ENCODE assay signal across 1 cellular context in the genomic region with DNA sequence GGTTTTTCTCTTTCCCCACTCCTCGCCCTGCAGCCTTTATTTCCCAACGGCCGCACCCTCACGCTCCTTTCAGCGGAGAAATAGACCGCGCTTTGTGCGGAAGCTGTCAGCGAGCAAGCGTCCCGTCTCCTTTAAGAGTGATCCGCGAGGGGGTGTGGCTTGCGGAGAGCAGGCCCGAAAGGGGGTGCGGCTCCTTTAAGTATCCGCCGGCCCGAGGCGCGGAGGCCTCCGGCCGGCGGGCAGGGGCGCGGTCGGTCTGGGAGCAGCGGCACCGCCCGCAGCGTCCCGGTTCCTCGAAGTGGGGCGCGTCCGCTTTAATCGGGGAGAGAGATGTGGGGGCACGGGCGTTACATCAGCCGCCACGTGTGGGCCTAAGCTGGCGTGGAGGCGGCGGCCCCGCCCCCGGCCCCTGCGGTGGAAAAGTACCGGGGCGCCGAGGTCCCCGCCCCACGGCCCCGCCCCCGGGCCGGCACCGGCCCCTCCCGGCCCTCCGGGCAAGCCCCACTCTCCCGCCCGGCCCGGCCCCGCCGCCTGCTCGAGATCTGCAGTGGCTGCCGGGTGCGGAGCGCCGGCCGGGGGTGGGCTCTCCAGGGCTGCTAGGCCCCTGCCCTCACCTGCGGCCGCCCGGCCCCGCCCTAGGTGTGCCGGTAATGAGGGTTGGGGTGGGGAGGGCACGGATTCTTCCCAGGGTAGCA.
TF ChIP-seq lines count a peak whose summit lies in the region.

No MANE protein-coding gene starts in this region.

TF ChIP-seq in K562, 482 proteins besides CTCF, POLR2A, EP300 and RAD21 (continued from another document and continues in another):
- TF ChIP-seq, protein P1, sequence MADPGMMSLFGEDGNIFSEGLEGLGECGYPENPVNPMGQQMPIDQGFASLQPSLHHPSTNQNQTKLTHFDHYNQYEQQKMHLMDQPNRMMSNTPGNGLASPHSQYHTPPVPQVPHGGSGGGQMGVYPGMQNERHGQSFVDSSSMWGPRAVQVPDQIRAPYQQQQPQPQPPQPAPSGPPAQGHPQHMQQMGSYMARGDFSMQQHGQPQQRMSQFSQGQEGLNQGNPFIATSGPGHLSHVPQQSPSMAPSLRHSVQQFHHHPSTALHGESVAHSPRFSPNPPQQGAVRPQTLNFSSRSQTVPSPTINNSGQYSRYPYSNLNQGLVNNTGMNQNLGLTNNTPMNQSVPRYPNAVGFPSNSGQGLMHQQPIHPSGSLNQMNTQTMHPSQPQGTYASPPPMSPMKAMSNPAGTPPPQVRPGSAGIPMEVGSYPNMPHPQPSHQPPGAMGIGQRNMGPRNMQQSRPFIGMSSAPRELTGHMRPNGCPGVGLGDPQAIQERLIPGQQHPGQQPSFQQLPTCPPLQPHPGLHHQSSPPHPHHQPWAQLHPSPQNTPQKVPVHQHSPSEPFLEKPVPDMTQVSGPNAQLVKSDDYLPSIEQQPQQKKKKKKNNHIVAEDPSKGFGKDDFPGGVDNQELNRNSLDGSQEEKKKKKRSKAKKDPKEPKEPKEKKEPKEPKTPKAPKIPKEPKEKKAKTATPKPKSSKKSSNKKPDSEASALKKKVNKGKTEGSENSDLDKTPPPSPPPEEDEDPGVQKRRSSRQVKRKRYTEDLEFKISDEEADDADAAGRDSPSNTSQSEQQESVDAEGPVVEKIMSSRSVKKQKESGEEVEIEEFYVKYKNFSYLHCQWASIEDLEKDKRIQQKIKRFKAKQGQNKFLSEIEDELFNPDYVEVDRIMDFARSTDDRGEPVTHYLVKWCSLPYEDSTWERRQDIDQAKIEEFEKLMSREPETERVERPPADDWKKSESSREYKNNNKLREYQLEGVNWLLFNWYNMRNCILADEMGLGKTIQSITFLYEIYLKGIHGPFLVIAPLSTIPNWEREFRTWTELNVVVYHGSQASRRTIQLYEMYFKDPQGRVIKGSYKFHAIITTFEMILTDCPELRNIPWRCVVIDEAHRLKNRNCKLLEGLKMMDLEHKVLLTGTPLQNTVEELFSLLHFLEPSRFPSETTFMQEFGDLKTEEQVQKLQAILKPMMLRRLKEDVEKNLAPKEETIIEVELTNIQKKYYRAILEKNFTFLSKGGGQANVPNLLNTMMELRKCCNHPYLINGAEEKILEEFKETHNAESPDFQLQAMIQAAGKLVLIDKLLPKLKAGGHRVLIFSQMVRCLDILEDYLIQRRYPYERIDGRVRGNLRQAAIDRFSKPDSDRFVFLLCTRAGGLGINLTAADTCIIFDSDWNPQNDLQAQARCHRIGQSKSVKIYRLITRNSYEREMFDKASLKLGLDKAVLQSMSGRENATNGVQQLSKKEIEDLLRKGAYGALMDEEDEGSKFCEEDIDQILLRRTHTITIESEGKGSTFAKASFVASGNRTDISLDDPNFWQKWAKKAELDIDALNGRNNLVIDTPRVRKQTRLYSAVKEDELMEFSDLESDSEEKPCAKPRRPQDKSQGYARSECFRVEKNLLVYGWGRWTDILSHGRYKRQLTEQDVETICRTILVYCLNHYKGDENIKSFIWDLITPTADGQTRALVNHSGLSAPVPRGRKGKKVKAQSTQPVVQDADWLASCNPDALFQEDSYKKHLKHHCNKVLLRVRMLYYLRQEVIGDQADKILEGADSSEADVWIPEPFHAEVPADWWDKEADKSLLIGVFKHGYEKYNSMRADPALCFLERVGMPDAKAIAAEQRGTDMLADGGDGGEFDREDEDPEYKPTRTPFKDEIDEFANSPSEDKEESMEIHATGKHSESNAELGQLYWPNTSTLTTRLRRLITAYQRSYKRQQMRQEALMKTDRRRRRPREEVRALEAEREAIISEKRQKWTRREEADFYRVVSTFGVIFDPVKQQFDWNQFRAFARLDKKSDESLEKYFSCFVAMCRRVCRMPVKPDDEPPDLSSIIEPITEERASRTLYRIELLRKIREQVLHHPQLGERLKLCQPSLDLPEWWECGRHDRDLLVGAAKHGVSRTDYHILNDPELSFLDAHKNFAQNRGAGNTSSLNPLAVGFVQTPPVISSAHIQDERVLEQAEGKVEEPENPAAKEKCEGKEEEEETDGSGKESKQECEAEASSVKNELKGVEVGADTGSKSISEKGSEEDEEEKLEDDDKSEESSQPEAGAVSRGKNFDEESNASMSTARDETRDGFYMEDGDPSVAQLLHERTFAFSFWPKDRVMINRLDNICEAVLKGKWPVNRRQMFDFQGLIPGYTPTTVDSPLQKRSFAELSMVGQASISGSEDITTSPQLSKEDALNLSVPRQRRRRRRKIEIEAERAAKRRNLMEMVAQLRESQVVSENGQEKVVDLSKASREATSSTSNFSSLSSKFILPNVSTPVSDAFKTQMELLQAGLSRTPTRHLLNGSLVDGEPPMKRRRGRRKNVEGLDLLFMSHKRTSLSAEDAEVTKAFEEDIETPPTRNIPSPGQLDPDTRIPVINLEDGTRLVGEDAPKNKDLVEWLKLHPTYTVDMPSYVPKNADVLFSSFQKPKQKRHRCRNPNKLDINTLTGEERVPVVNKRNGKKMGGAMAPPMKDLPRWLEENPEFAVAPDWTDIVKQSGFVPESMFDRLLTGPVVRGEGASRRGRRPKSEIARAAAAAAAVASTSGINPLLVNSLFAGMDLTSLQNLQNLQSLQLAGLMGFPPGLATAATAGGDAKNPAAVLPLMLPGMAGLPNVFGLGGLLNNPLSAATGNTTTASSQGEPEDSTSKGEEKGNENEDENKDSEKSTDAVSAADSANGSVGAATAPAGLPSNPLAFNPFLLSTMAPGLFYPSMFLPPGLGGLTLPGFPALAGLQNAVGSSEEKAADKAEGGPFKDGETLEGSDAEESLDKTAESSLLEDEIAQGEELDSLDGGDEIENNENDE (IDR thresholded peaks at IDR 0.05; ENCODE audit: low read depth, low read length), result no peak
- TF ChIP-seq SMARCC2 (IDR thresholded peaks at IDR 0.05; ENCODE audit: low read depth) (no peak), LEF1 (IDR thresholded peaks at IDR 0.05) (no peak), CREB1 (IDR thresholded peaks at IDR 0.05) (peak; percentile 68; the same call in 1 of the 2 replicates), CREB1 (CRISPR knock-in tag; IDR thresholded peaks at IDR 0.05) (0 out of 2 replicates have a peak, but pooled peaks have one; percentile 30), ZNF277 (CRISPR knock-in tag; IDR thresholded peaks at IDR 0.05; ENCODE audit: borderline replicate concordance) (no peak), ATF7 (IDR thresholded peaks at IDR 0.05) (peak; percentile 82), SRSF3 (IDR thresholded peaks at IDR 0.05; ENCODE audit: insufficient read depth, low read length) (no peak), NCOA4 (IDR thresholded peaks at IDR 0.05; ENCODE audit: partially characterized antibody) (no peak), ZNF224 (CRISPR knock-in tag; IDR thresholded peaks at IDR 0.05) (no peak), KDM2B (CRISPR knock-in tag; IDR thresholded peaks at IDR 0.05) (peak; percentile 69), DDX20 (tag; IDR thresholded peaks at IDR 0.05; ENCODE audit: low read depth) (no peak), ZNF217 (CRISPR knock-in tag; IDR thresholded peaks at IDR 0.05) (no peak), ZZZ3 (IDR thresholded peaks at IDR 0.05) (no peak), ZBTB2 (IDR thresholded peaks at IDR 0.05) (no peak), ZFP36 (IDR thresholded peaks at IDR 0.05; ENCODE audit: low read depth, low read length, partially characterized antibody) (no peak), SUPT5H (IDR thresholded peaks at IDR 0.05) (peak; percentile 37), RHOXF2B (CRISPR knock-in tag; conservative IDR thresholded peaks at IDR 0.05) (no peak), PRMT5 (CRISPR knock-in tag; IDR thresholded peaks at IDR 0.05) (no peak), E4F1 (CRISPR knock-in tag; IDR thresholded peaks at IDR 0.05; ENCODE audit: borderline replicate concordance) (no peak), HOXB6 (CRISPR knock-in tag; IDR thresholded peaks at IDR 0.05; ENCODE audit: borderline replicate concordance) (no peak), BRD4 (IDR thresholded peaks at IDR 0.05) (no peak), ZNF3 (CRISPR knock-in tag; IDR thresholded peaks at IDR 0.05) (no peak), ZNF644 (tag; IDR thresholded peaks at IDR 0.05; ENCODE audit: low read depth) (no peak), MXI1 (IDR thresholded peaks at IDR 0.05; ENCODE audit: low read depth, low read length) (peak; percentile 94), ZNF444 (CRISPR knock-in tag; IDR thresholded peaks at IDR 0.05) (no peak), E2F8 (IDR thresholded peaks at IDR 0.05; ENCODE audit: low read depth, partially characterized antibody) (no peak), MTA3 (IDR thresholded peaks at IDR 0.05; ENCODE audit: borderline replicate concordance) (no peak; the same call in none of the 2 replicates), BRF2 (IDR thresholded peaks at IDR 0.05; ENCODE audit: borderline replicate concordance, insufficient read depth, insufficient read length) (no peak), MED1 (CRISPR knock-in tag; IDR thresholded peaks at IDR 0.05; ENCODE audit: borderline replicate concordance) (no peak), CHD2 (IDR thresholded peaks at IDR 0.05; ENCODE audit: low read depth, low read length) (peak; percentile 62; the same call in 1 of the 2 replicates)
- TF ChIP-seq, protein P2, sequence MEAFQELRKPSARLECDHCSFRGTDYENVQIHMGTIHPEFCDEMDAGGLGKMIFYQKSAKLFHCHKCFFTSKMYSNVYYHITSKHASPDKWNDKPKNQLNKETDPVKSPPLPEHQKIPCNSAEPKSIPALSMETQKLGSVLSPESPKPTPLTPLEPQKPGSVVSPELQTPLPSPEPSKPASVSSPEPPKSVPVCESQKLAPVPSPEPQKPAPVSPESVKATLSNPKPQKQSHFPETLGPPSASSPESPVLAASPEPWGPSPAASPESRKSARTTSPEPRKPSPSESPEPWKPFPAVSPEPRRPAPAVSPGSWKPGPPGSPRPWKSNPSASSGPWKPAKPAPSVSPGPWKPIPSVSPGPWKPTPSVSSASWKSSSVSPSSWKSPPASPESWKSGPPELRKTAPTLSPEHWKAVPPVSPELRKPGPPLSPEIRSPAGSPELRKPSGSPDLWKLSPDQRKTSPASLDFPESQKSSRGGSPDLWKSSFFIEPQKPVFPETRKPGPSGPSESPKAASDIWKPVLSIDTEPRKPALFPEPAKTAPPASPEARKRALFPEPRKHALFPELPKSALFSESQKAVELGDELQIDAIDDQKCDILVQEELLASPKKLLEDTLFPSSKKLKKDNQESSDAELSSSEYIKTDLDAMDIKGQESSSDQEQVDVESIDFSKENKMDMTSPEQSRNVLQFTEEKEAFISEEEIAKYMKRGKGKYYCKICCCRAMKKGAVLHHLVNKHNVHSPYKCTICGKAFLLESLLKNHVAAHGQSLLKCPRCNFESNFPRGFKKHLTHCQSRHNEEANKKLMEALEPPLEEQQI (IDR thresholded peaks at IDR 0.05), result no peak
